ENCODE assay signal across 7 cellular contexts in the genomic region with DNA sequence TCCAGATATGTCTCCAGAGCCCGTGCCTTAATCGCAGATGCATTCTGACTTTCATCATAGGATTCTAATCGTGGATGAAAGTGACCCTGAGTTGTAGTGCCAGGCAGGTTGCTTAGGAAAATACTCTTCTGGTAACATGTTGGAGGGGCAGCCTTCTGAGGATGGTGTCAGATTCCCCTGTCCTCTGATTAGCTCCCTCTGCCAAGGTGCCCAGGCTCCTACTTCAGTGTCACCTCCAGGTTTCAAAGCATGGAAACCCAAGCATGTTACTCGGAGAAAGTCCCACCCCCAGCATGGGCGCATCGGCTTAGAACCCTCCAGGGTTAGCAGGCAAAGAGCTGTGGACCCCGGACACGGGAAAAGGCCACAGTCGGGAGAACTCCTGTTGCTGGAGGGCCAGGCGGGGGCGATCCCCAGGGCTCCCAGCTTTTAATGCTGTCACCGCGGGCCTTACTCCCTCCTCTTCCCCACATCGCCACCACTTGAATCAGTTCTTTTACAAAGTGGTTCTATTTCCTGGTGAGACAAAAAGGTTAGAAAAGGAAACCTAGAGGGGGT. TPM values are rescaled to one million over a fixed set of nuclear protein-coding genes. Genes with fewer than 3 reads are reported as not detected.
DNase-seq lines count a peak whose midpoint lies in the region; ATAC-seq and TF ChIP-seq lines count a peak whose summit lies in the region.

No MANE protein-coding gene starts in this region.

- peaks cover 22% of the 10 kb centered on the region for H3K4me1 ChIP-seq in iPS-18a (ENCODE audit: control insufficient read depth, low read depth, low read length)
- peaks cover 34 to 75% (median 62%) of the 10 kb centered on the region in 4 donors for H3K4me1 ChIP-seq in stomach

- H3K4me3 Mint-ChIP-seq in activated naive CD8-positive, alpha-beta T cell, result peak overlapping the region; percentile 91

- TF ChIP-seq EP300 in Ishikawa (IDR thresholded peaks at IDR 0.05; ENCODE audit: borderline replicate concordance) (no peak), stomach (IDR thresholded peaks at IDR 0.05) (no peak)

- H3K27ac Mint-ChIP-seq in activated naive CD8-positive, alpha-beta T cell, result peak overlapping the region; percentile 16

- ATAC-seq in GM19324 (IDR thresholded peaks at IDR 0.05; ENCODE audit: low FRiP score, unreplicated experiment) (peak; percentile 33), GM18861 (IDR thresholded peaks at IDR 0.05; ENCODE audit: unreplicated experiment) (no peak)

- H3K27me3 Mint-ChIP-seq in activated naive CD8-positive, alpha-beta T cell, result no peaks in the 10 kb centered on the region

- H3K9ac ChIP-seq in iPS-18a (ENCODE audit: low read length), result peak overlapping the region; percentile 77

- DNase-seq in stomach (no peak), hippocampal formation (lab: John Stamatoyannopoulos, UW) (no peak)

- 9 to 14% (median 12%) methylated on average over 14 of the region's 14 CpGs for WGBS in stomach, 5 donors

- H3K36me3 Mint-ChIP-seq in activated naive CD8-positive, alpha-beta T cell, result no peaks in the 10 kb centered on the region

- no peaks in the 10 kb centered on the region for H3K36me3 ChIP-seq in iPS-18a (ENCODE audit: control insufficient read depth, low read depth, low read length)
- no peaks in the 10 kb centered on the region for H3K36me3 ChIP-seq in stomach

- TF ChIP-seq CTCF in stomach (IDR thresholded peaks at IDR 0.05), result no peak

- H3K27me3 ChIP-seq in iPS-18a (ENCODE audit: control insufficient read depth, insufficient read depth, low read length) (no peaks in the 10 kb centered on the region), stomach (no peaks in the 10 kb centered on the region)

- H3K9me3 ChIP-seq in iPS-18a (ENCODE audit: control insufficient read depth, low read depth, low read length) (no peaks in the 10 kb centered on the region), stomach (no peaks in the 10 kb centered on the region)

- peaks cover 20% of the 10 kb centered on the region for H3K4me1 Mint-ChIP-seq in activated naive CD8-positive, alpha-beta T cell (ENCODE audit: low read depth)

- H3K27ac ChIP-seq in iPS-18a (ENCODE audit: low read length), result peak overlapping the region; percentile 63
- H3K27ac ChIP-seq in stomach, result peak overlapping the region; percentile 75 to 88 (median 83)

- TF ChIP-seq RAD21 in Ishikawa (IDR thresholded peaks at IDR 0.05; ENCODE audit: low read depth), result no peak

- intact Hi-C loops in stomach (cut with DNase I; ENCODE audit: low total_unique reads), result no loop called here

- H3K9me3 Mint-ChIP-seq in activated naive CD8-positive, alpha-beta T cell (ENCODE audit: low read depth), result no peaks in the 10 kb centered on the region

- TF ChIP-seq POLR2A in stomach (IDR thresholded peaks at IDR 0.05), result no peak

- H3K4me3 ChIP-seq in iPS-18a (ENCODE audit: low read length) (peak overlapping the region; percentile 74), stomach (peak overlapping the region; percentile 48 to 53 (median 50))

TF ChIP-seq in Ishikawa, 13 proteins besides CTCF, POLR2A, EP300 and RAD21:
- no peak for TF ChIP-seq ZBTB7A (IDR thresholded peaks at IDR 0.05; ENCODE audit: low read depth)
- TF ChIP-seq REST (IDR thresholded peaks at IDR 0.05; ENCODE audit: low read depth), result no peak
- peak; percentile 22; the same call in 1 of the 2 replicates for TF ChIP-seq TAF1 (IDR thresholded peaks at IDR 0.05; ENCODE audit: low read depth)
- no peak; the same call in 1 of the 2 replicates for TF ChIP-seq NFIC (IDR thresholded peaks at IDR 0.05)
- 0 out of 2 replicates have a peak, but pooled peaks have one; percentile 11 for TF ChIP-seq MAX (IDR thresholded peaks at IDR 0.05)
- no peak for TF ChIP-seq EGR1 (IDR thresholded peaks at IDR 0.05)

RNA-seq across cellular contexts. Expression of gene TRIM2, which starts 44.5 kb away (rescaled TPM):
- total RNA-seq in stomach, result 100 to 1,000 TPM in 2 of 5 donors, 10 to 100 TPM in 3; 38.8 to 327 (median 96.2) TPM
- polyA plus RNA-seq in stomach, result 10 to 100 TPM; 11.2 to 26.1 (median 24.8) TPM
